ENCODE assay signal across 4 cellular contexts in the genomic region with DNA sequence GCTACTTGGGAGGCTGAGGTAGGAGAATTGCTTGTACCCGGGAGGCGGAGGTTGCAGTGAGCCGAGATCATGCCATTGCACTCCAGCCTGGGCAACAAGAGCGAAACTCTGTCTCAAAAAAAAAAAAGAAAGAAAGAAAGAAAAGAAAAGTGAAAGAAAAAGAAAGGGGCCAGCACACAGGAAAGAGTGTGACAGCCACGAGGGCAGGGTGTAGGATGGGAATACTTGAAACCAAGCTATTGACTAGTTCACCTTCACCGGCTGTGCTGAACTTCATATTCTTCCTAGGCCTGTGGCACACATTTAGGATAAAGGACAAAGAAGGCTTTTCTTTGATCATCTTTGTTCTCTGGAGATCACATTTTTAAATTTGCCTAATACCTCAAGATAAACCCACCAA. TPM values are rescaled to one million over a fixed set of nuclear protein-coding genes. Genes with fewer than 3 reads are reported as not detected.
"Had no signal": no experiment of that assay in that cellular context is flagged by ENCODE, and none has a peak within 500 bp of the region (broad histone marks: within the 10 kb centered on the region; RNA-seq: fewer than 3 reads in every experiment).

No MANE protein-coding gene starts in this region.

RNA-seq across cellular contexts. Expression of gene MGAM2, which starts 9.7 kb away (rescaled TPM):
- total RNA-seq: LHCN-M2, MCF 10A, PC-3, SJSA1 had no signal
